Comparison of ENCODE assay signal across 8 cellular contexts in genomic region chr17:38452719-38453118, GRCh38. TPM values are rescaled to one million over a fixed set of nuclear protein-coding genes. Genes with fewer than 3 reads are reported as not detected.
A peak's percentile ranks its signal among the peaks of the same experiment; 100 is the strongest.
DNase-seq lines count a peak whose midpoint lies in the region; ATAC-seq and TF ChIP-seq lines count a peak whose summit lies in the region.

No MANE protein-coding gene starts in this region.

- peak overlapping the region; percentile 28 for H3K4me3 Mint-ChIP-seq in stimulated activated naive CD8-positive, alpha-beta T cell treated with anti-CD3 and anti-CD28 coated beads, Interleukin-15, Interleukin-2, amounts not matched to agents 100 ng/mL and 50 ng/mL, for 24 hours
- peak overlapping the region; percentile 56 to 79 for H3K4me3 Mint-ChIP-seq in effector memory CD8-positive, alpha-beta T cell
- peak overlapping the region; percentile 75 for H3K4me3 Mint-ChIP-seq in natural killer cell

- no peaks in the 10 kb centered on the region for H3K36me3 ChIP-seq in vagina

- peaks cover 7% of the 10 kb centered on the region for H3K4me1 Mint-ChIP-seq in stimulated activated naive CD8-positive, alpha-beta T cell treated with anti-CD3 and anti-CD28 coated beads, Interleukin-15, Interleukin-2, amounts not matched to agents 100 ng/mL and 50 ng/mL, for 24 hours (ENCODE audit: low read depth)
- H3K4me1 Mint-ChIP-seq in effector memory CD8-positive, alpha-beta T cell (ENCODE audit: low read depth in 2 of 2) = peaks cover 17 to 23% of the 10 kb centered on the region in 2 donors
- H3K4me1 Mint-ChIP-seq in natural killer cell = peaks cover 10 to 18% of the 10 kb centered on the region in 2 donors

- no peak for ATAC-seq in stimulated activated naive CD8-positive, alpha-beta T cell treated with anti-CD3 and anti-CD28 coated beads, Interleukin-15, Interleukin-2, amounts not matched to agents 100 U/mL and 50 U/mL, for 24 hours
- ATAC-seq in effector memory CD8-positive, alpha-beta T cell (replicated peaks) = no peak
- peak in 1 of 3 donors; percentile 15 for ATAC-seq in natural killer cell
- ATAC-seq in HG02571 (IDR thresholded peaks at IDR 0.05; ENCODE audit: unreplicated experiment) = no peak

- H3K9me3 Mint-ChIP-seq in stimulated activated naive CD8-positive, alpha-beta T cell treated with anti-CD3 and anti-CD28 coated beads, Interleukin-15, Interleukin-2, amounts not matched to agents 100 ng/mL and 50 ng/mL, for 24 hours = no peaks in the 10 kb centered on the region
- H3K9me3 Mint-ChIP-seq in effector memory CD8-positive, alpha-beta T cell = no peaks in the 10 kb centered on the region
- no peaks in the 10 kb centered on the region for H3K9me3 Mint-ChIP-seq in natural killer cell

- H3K36me3 Mint-ChIP-seq in stimulated activated naive CD8-positive, alpha-beta T cell treated with anti-CD3 and anti-CD28 coated beads, Interleukin-15, Interleukin-2, amounts not matched to agents 100 ng/mL and 50 ng/mL, for 24 hours (ENCODE audit: low read depth) = no peaks in the 10 kb centered on the region
- H3K36me3 Mint-ChIP-seq in effector memory CD8-positive, alpha-beta T cell (ENCODE audit: insufficient read depth) = no peaks in the 10 kb centered on the region
- no peaks in the 10 kb centered on the region for H3K36me3 Mint-ChIP-seq in natural killer cell

- no peak for DNase-seq in stimulated activated naive CD8-positive, alpha-beta T cell treated with anti-CD3 and anti-CD28 coated beads, Interleukin-15, Interleukin-2, amounts not matched to agents 100 U/mL and 50 U/mL, for 24 hours
- no peak for DNase-seq in effector memory CD8-positive, alpha-beta T cell
- DNase-seq in natural killer cell (no peak), vagina (ENCODE audit: extremely low spot score in 2 of 2) (no peak), posterior vena cava (ENCODE audit: low spot score) (no peak)
- no peak for DNase-seq in stimulated activated naive CD4-positive, alpha-beta T cell (lab: John Stamatoyannopoulos, UW)

- no peaks in the 10 kb centered on the region for H3K9me3 ChIP-seq in vagina

- no peaks in the 10 kb centered on the region for H3K27me3 ChIP-seq in vagina

- H3K27me3 Mint-ChIP-seq in stimulated activated naive CD8-positive, alpha-beta T cell treated with anti-CD3 and anti-CD28 coated beads, Interleukin-15, Interleukin-2, amounts not matched to agents 100 ng/mL and 50 ng/mL, for 24 hours = peaks cover 43% of the 10 kb centered on the region
- H3K27me3 Mint-ChIP-seq in effector memory CD8-positive, alpha-beta T cell = peaks cover 63 to 86% of the 10 kb centered on the region in 2 donors
- H3K27me3 Mint-ChIP-seq in natural killer cell (ENCODE audit: low read depth in 2 of 2) = peaks cover 35 to 39% of the 10 kb centered on the region in 2 donors

- peak overlapping the region; percentile 82 for H3K27ac ChIP-seq in vagina

- intact Hi-C loops in natural killer cell (cut with micrococcal nuclease) (no loop called here), vagina (cut with DNase I) (no loop called here), posterior vena cava (cut with DNase I) (no loop called here)

- H3K4me3 ChIP-seq in vagina = peak overlapping the region in 1 of 2 donors; percentile 60

- TF ChIP-seq CTCF in natural killer cell (IDR thresholded peaks at IDR 0.05) (no peak), vagina (IDR thresholded peaks at IDR 0.05) (no peak)

- TF ChIP-seq POLR2A in vagina (IDR thresholded peaks at IDR 0.05) = no peak

- H3K27ac Mint-ChIP-seq in stimulated activated naive CD8-positive, alpha-beta T cell treated with anti-CD3 and anti-CD28 coated beads, Interleukin-15, Interleukin-2, amounts not matched to agents 100 ng/mL and 50 ng/mL, for 24 hours = no peak overlapping the region
- no peak overlapping the region for H3K27ac Mint-ChIP-seq in effector memory CD8-positive, alpha-beta T cell
- H3K27ac Mint-ChIP-seq in natural killer cell = no peak overlapping the region

- H3K4me1 ChIP-seq in vagina = peaks cover 83% of the 10 kb centered on the region

RNA-seq across cellular contexts. Expression of gene ARHGAP23, which starts 24.5 kb away (rescaled TPM):
- total RNA-seq in natural killer cell (1 to 10 TPM in 2 of 3 donors, under 1 TPM in 1; 0.19 to 1.8 (median 1.7) TPM), vagina (70.2 TPM), posterior vena cava (10 to 100 TPM; 72.9 to 90.4 TPM)

Comparison
In these comparisons a context has a peak if more than half of its experiments do, and no peak if none do; other contexts are left out.
1. RNA of gene ARHGAP23, which starts 24.5 kb away (total RNA-seq): 72.9 to 90.4 TPM in posterior vena cava and 70.2 TPM in vagina (single experiment); 0.19 to 1.8 TPM in natural killer cell; every median in the first group is over 10 times any median in the second.
2. Peak in every context shown above with its lines, with median percentiles within 50 percentile points of each other: H3K4me3 Mint-ChIP-seq.